29 cellular contexts compared by ENCODE assay signal in the genomic region with DNA sequence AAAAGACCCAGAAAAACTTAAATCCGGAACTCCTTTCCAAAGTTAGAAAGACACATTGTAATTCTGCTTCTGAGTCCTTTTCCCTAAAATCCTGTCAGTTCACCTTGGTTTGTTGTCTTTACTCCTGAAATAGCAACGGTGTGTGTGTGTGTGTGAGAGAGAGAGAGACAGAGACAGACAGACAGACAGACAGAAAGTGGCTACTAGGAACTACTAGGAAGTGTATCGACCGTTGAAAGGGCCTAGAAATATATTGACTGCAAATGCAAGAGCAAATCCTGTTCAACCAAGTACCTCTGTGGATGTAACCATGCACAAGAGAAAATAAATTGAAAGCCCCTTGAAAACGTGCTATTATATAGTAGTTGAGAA.
DNase-seq lines count a peak whose midpoint lies in the region; ATAC-seq, FAIRE-seq and TF ChIP-seq lines count a peak whose summit lies in the region.
"Had no signal": no experiment of that assay in that cellular context is flagged by ENCODE, and none has a peak within 500 bp of the region (broad histone marks: within the 10 kb centered on the region; RNA-seq: fewer than 3 reads in every experiment).

No MANE protein-coding gene starts in this region.

- H3K9me3 ChIP-seq in A549 (no peaks in the 10 kb centered on the region), PC-9 (ENCODE audit: insufficient read depth, low read depth) (no peaks in the 10 kb centered on the region), right atrium auricular region (peaks cover 0 to 6% of the 10 kb centered on the region in 2 donors), Caco-2 (no peaks in the 10 kb centered on the region)
- H3K9me3 ChIP-seq: ascending aorta, neutrophil, upper lobe of left lung had no signal

- no peak for DNase-seq in A549 (ENCODE audit: low read depth in 1 of 2, low spot score in 1 of 2)
- no peak for DNase-seq in PC-9
- no peak for DNase-seq in right atrium auricular region (ENCODE audit: low spot score)
- DNase-seq in osteocyte (ENCODE audit: extremely low spot score, unreplicated experiment): no peak
- no peak for DNase-seq in NCI-H1930 (lab: John Stamatoyannopoulos, UW)
- DNase-seq in stimulated activated CD4-positive, alpha-beta T cell treated with anti-CD3 and anti-CD28 coated beads, Interleukin-1b, Interleukin-23, amount 100 ng/mL, for 48 hours: no peak
- DNase-seq in Caco-2: no peak
- no peak for DNase-seq in NCI-H69 (lab: John Stamatoyannopoulos, UW)
- DNase-seq: activated B cell treated with CpG ODN at 0.5 μM for 24 hours; activated CD8-positive, alpha-beta T cell treated with anti-CD3 and anti-CD28 coated beads for 36 hours; activated naive CD4-positive, alpha-beta T cell treated with anti-CD3 and anti-CD28 coated beads, Interleukin-2, amount 10 ng/mL, durations not matched to agents 7 days and 5 days; activated T-cell treated with anti-CD3 and anti-CD28 coated beads, Interleukin-2, amount 50 U/mL, for 4 hours; cerebellar nuclear complex; DMS53; H7; hypothalamus; kidney glomerular epithelial cell; midbrain; NCI-H1105 treated with DMSO at 0.1 percent for 48 hours; NCI-H2171; stimulated activated CD4-positive, alpha-beta T cell treated with anti-CD3 and anti-CD28 coated beads, Interleukin-2, amount 100 ng/mL, for 24 hours; stimulated activated naive CD8-positive, alpha-beta T cell treated with anti-CD3 and anti-CD28 coated beads, Interleukin-15, Interleukin-2, amounts not matched to agents 100 U/mL and 50 U/mL, for 24 hours; upper lobe of left lung had no signal

- H3K27ac ChIP-seq in A549 (no peak overlapping the region), PC-9 (no peak overlapping the region), right atrium auricular region (peak overlapping the region; percentile 67 to 84)
- H3K27ac ChIP-seq: ascending aorta, C4-2B, neutrophil, upper lobe of left lung had no signal

- H3K36me3 ChIP-seq in PC-9 (ENCODE audit: low read depth) (no peaks in the 10 kb centered on the region), right atrium auricular region (no peaks in the 10 kb centered on the region), Caco-2 (ENCODE audit: control insufficient read depth, insufficient read depth, low read length) (no peaks in the 10 kb centered on the region)
- H3K36me3 ChIP-seq: ascending aorta, neutrophil, upper lobe of left lung had no signal

- intact Hi-C loops in PC-9 (cut with micrococcal nuclease; ENCODE audit: unreplicated experiment) (no loop called here), Caco-2 (cut with micrococcal nuclease; ENCODE audit: unreplicated experiment) (no loop called here)

- ATAC-seq in A549: no peak
- ATAC-seq: activated CD8-positive, alpha-beta T cell treated with anti-CD3 and anti-CD28 coated beads for 36 hours; activated T-cell treated with anti-CD3 and anti-CD28 coated beads, Interleukin-2, amount 50 U/mL, for 4 hours; stimulated activated naive CD8-positive, alpha-beta T cell treated with anti-CD3 and anti-CD28 coated beads, Interleukin-15, Interleukin-2, amounts not matched to agents 100 U/mL and 50 U/mL, for 24 hours had no signal

- H3K9me2 ChIP-seq in PC-9 (ENCODE audit: insufficient read depth): no peaks in the 10 kb centered on the region

- H3K27me3 ChIP-seq in PC-9 (ENCODE audit: insufficient read depth, low read depth) (no peaks in the 10 kb centered on the region), right atrium auricular region (no peaks in the 10 kb centered on the region), Caco-2 (replicated peaks; ENCODE audit: control insufficient read depth, insufficient read depth, low read length) (no peaks in the 10 kb centered on the region)
- H3K27me3 ChIP-seq: ascending aorta, neutrophil, upper lobe of left lung had no signal

- no peaks in the 10 kb centered on the region for H3K27me3 Mint-ChIP-seq in osteocyte (ENCODE audit: unreplicated experiment)
- H3K27me3 Mint-ChIP-seq in Caco-2 (ENCODE audit: insufficient read depth, unreplicated experiment): no peaks in the 10 kb centered on the region
- H3K27me3 Mint-ChIP-seq: activated B cell treated with CpG ODN at 0.5 μM for 24 hours; activated naive CD4-positive, alpha-beta T cell treated with anti-CD3 and anti-CD28 coated beads, Interleukin-2, amount 10 ng/mL, durations not matched to agents 7 days and 5 days had no signal

- TF ChIP-seq CTCF in A549 (IDR thresholded peaks at IDR 0.05): no peak
- no peak for TF ChIP-seq CTCF in PC-9 (conservative IDR thresholded peaks at IDR 0.05)
- TF ChIP-seq CTCF in right atrium auricular region (IDR thresholded peaks at IDR 0.05): no peak
- no peak for TF ChIP-seq CTCF in osteocyte (IDR thresholded peaks at IDR 0.05)
- no peak for TF ChIP-seq CTCF in Caco-2 (IDR thresholded peaks at IDR 0.05; ENCODE audit: insufficient read depth in 1 of 2, low read depth in 1 of 2, low read length in 1 of 2, severe bottlenecking in 1 of 2, unreplicated experiment in 1 of 2)

- CTCF ChIA-PET in A549 (lab: Yijun Ruan, JAX) (no interaction called here), PC-9 (lab: Charles Lee) (no interaction called here), Caco-2 (lab: Charles Lee) (no interaction called here)

- no TSS peak for BruUV-seq in PC-9 (replicated peaks; lab: Mats Ljungman, UMichigan)
- no TSS peak for BruUV-seq in Caco-2 (replicated peaks; lab: Mats Ljungman, UMichigan)

- TF ChIP-seq EP300 in A549 (IDR thresholded peaks at IDR 0.05): no peak

- 55% methylated on average over 5 of the region's 5 CpGs for WGBS in A549 (ENCODE audit: missing lambda C conversion rate)

- no peaks in the 10 kb centered on the region for H3F3A ChIP-seq in PC-9 (ENCODE audit: insufficient read depth, low read depth)

- TF ChIP-seq POLR2A in A549 (IDR thresholded peaks at IDR 0.05; ENCODE audit: low read length): no peak

- H3K4me1 ChIP-seq in A549 (no peaks in the 10 kb centered on the region), PC-9 (replicated peaks; ENCODE audit: insufficient read depth) (peaks cover 12% of the 10 kb centered on the region), right atrium auricular region (peaks cover 0 to 25% of the 10 kb centered on the region in 2 donors), Caco-2 (peaks cover 25% of the 10 kb centered on the region)
- H3K4me1 ChIP-seq: ascending aorta, upper lobe of left lung had no signal

- 0 out of 2 replicates have a peak overlapping the region, but pooled peaks have one; percentile 61 for H2AFZ ChIP-seq in PC-9

- H3K36me3 Mint-ChIP-seq in osteocyte (ENCODE audit: unreplicated experiment): no peaks in the 10 kb centered on the region
- no peaks in the 10 kb centered on the region for H3K36me3 Mint-ChIP-seq in Caco-2 (ENCODE audit: insufficient read depth, unreplicated experiment)
- H3K36me3 Mint-ChIP-seq: activated naive CD4-positive, alpha-beta T cell treated with anti-CD3 and anti-CD28 coated beads, Interleukin-2, amount 10 ng/mL, durations not matched to agents 7 days and 5 days had no signal

- H3K4me2 ChIP-seq in A549 (peak overlapping the region; percentile 53), PC-9 (peak overlapping the region; percentile 62)

- no peaks in the 10 kb centered on the region for H3K79me2 ChIP-seq in PC-9 (ENCODE audit: low read depth)

- no peak for FAIRE-seq in A549 (lab: Jason Lieb, UNC)
- FAIRE-seq: A204.1, GM12891 had no signal

- peaks cover 23% of the 10 kb centered on the region for H3K4me1 Mint-ChIP-seq in osteocyte (ENCODE audit: unreplicated experiment)
- peaks cover 8% of the 10 kb centered on the region for H3K4me1 Mint-ChIP-seq in Caco-2 (ENCODE audit: low read depth, unreplicated experiment)
- H3K4me1 Mint-ChIP-seq: activated B cell treated with CpG ODN at 0.5 μM for 24 hours; activated naive CD4-positive, alpha-beta T cell treated with anti-CD3 and anti-CD28 coated beads, Interleukin-2, amount 10 ng/mL, durations not matched to agents 7 days and 5 days had no signal

- H3K4me3 ChIP-seq in A549 (no peak overlapping the region), PC-9 (no peak overlapping the region), right atrium auricular region (peak overlapping the region; percentile 4 to 25), Caco-2 (ENCODE audit: low read depth, low read length) (no peak overlapping the region)
- H3K4me3 ChIP-seq: upper lobe of left lung had no signal

- H3K9me3 Mint-ChIP-seq in osteocyte (ENCODE audit: unreplicated experiment) (peaks cover 8% of the 10 kb centered on the region), Caco-2 (ENCODE audit: unreplicated experiment) (no peaks in the 10 kb centered on the region)
- H3K9me3 Mint-ChIP-seq: activated B cell treated with CpG ODN at 0.5 μM for 24 hours; activated CD8-positive, alpha-beta T cell treated with anti-CD3 and anti-CD28 coated beads for 36 hours; activated naive CD4-positive, alpha-beta T cell treated with anti-CD3 and anti-CD28 coated beads, Interleukin-2, amount 10 ng/mL, durations not matched to agents 7 days and 5 days; T-helper 2 cell treated with Interferon-gamma antibody and Interleukin-4, amounts not matched to agents 5 μg/mL and 100 μg/mL, for 36 hours had no signal

- H3K4me3 Mint-ChIP-seq in osteocyte (ENCODE audit: unreplicated experiment) (peak overlapping the region; percentile 9), Caco-2 (ENCODE audit: unreplicated experiment) (no peak overlapping the region)
- H3K4me3 Mint-ChIP-seq: activated B cell treated with CpG ODN at 0.5 μM for 24 hours; activated CD8-positive, alpha-beta T cell treated with anti-CD3 and anti-CD28 coated beads for 36 hours; activated naive CD4-positive, alpha-beta T cell treated with anti-CD3 and anti-CD28 coated beads, Interleukin-2, amount 10 ng/mL, durations not matched to agents 7 days and 5 days; activated T-cell treated with anti-CD3 and anti-CD28 coated beads, Interleukin-2, amount 50 U/mL, for 4 hours; T-helper 2 cell treated with Interferon-gamma antibody and Interleukin-4, amounts not matched to agents 5 μg/mL and 100 μg/mL, for 36 hours had no signal

- POLR2A ChIA-PET in A549 (lab: Yijun Ruan, JAX): no interaction called here
- POLR2A ChIA-PET in PC-9 (lab: Charles Lee; ENCODE audit: unreplicated experiment): no interaction called here
- POLR2A ChIA-PET in Caco-2 (lab: Charles Lee): no interaction called here

- no peaks in the 10 kb centered on the region for H4K20me1 ChIP-seq in PC-9 (ENCODE audit: insufficient read depth)

- H3K27ac Mint-ChIP-seq in osteocyte (ENCODE audit: unreplicated experiment) (peak overlapping the region; percentile 79), Caco-2 (ENCODE audit: unreplicated experiment) (no peak overlapping the region)
- H3K27ac Mint-ChIP-seq: activated B cell treated with CpG ODN at 0.5 μM for 24 hours; activated CD8-positive, alpha-beta T cell treated with anti-CD3 and anti-CD28 coated beads for 36 hours; activated naive CD4-positive, alpha-beta T cell treated with anti-CD3 and anti-CD28 coated beads, Interleukin-2, amount 10 ng/mL, durations not matched to agents 7 days and 5 days; T-helper 2 cell treated with Interferon-gamma antibody and Interleukin-4, amounts not matched to agents 5 μg/mL and 100 μg/mL, for 36 hours had no signal

- TF ChIP-seq RAD21 in A549 (conservative IDR thresholded peaks at IDR 0.05 in 1 of 2, IDR thresholded peaks at IDR 0.05 in 1 of 2): no peak

TF ChIP-seq in A549, 52 proteins besides CTCF, POLR2A, EP300 and RAD21 (continues in another document):
- TF ChIP-seq JUNB (IDR thresholded peaks at IDR 0.05): no peak
- no peak for TF ChIP-seq MYC (IDR thresholded peaks at IDR 0.05; ENCODE audit: borderline replicate concordance, low read length)
- no peak for TF ChIP-seq NPAS2 (CRISPR knock-in tag; IDR thresholded peaks at IDR 0.05; ENCODE audit: borderline replicate concordance)
- TF ChIP-seq EHF (CRISPR knock-in tag; IDR thresholded peaks at IDR 0.05): no peak

Comparison
In these comparisons a context has a peak if more than half of its experiments do, and no peak if none do; other contexts are left out.
1. H3K27ac ChIP-seq: peak in right atrium auricular region (2 of 2); none in A549 (0 of 2) and PC-9 (single experiment).
2. H3K4me3 ChIP-seq: peak in right atrium auricular region (2 of 2); none in A549 (single experiment), PC-9 (single experiment) and Caco-2 (single experiment).